ENCODE assay signal across 34 cellular contexts in the genomic region with DNA sequence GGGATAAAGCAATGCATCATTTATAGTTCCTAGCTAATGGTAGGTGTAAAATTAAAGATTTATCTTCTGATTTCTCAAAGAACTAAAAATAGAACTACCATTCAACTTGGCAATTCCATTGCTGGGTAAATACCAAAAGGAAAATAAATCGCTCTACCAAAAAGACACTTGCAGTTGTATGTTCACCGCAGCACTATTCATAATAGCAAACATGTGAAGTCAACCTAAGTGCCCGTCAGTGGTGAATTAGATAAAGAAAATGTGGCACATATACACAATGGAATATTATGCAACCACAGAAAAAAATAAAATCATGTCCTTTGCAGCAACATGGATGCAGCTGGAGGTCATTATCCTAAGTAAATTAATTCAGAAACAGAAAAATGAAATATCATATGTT.
"Had no signal": no experiment of that assay in that cellular context is flagged by ENCODE, and none has a peak within 500 bp of the region (broad histone marks: within the 10 kb centered on the region; RNA-seq: fewer than 3 reads in every experiment).

No MANE protein-coding gene starts in this region.

- H3K27ac ChIP-seq: body of pancreas, brain microvascular endothelial cell, breast epithelium, VCaP had no signal

- H3K4me3 Mint-ChIP-seq: activated B cell treated with CpG ODN at 0.5 μM for 24 hours; activated CD4-positive, alpha-beta memory T cell treated with anti-CD3 and anti-CD28 coated beads for 36 hours; activated CD4-positive, alpha-beta T cell treated with anti-CD3 and anti-CD28 coated beads, Interleukin-2, amount 10 ng/mL, durations not matched to agents 7 days and 5 days; activated CD8-positive, alpha-beta memory T cell treated with anti-CD3 and anti-CD28 coated beads, Interleukin-2, amount 10 ng/mL, durations not matched to agents 7 days and 5 days; activated CD8-positive, alpha-beta T cell treated with anti-CD3 and anti-CD28 coated beads, Interleukin-2, amount 10 ng/mL, durations not matched to agents 7 days and 5 days; activated naive CD4-positive, alpha-beta T cell treated with anti-CD3 and anti-CD28 coated beads, Interleukin-2, amount 10 ng/mL, durations not matched to agents 7 days and 5 days; activated naive CD4-positive, alpha-beta T cell treated with anti-CD3 and anti-CD28 coated beads, Interleukin-2, amount 50 U/mL, for 24 hours; activated naive CD8-positive, alpha-beta T cell; activated naive CD8-positive, alpha-beta T cell treated with anti-CD3 and anti-CD28 coated beads, Interleukin-2, amount 10 ng/mL, durations not matched to agents 7 days and 5 days; activated naive CD8-positive, alpha-beta T cell treated with anti-CD3 and anti-CD28 coated beads, Interleukin-2, amount 50 U/mL, for 24 hours; activated T-cell treated with anti-CD3 and anti-CD28 coated beads, Interleukin-2, amount 50 U/mL, for 24 hours; T-helper 1 cell treated with Interleukin-12 subunit alpha and Interleukin-12 subunit beta and Interleukin-4 antibody, amounts not matched to agents 30 μg/mL and 1 μg/mL, for 36 hours; T-helper 2 cell treated with Interferon-gamma antibody and Interleukin-4, amounts not matched to agents 5 μg/mL and 100 μg/mL, for 36 hours had no signal

- H3K4me1 ChIP-seq: body of pancreas, breast epithelium had no signal

- FAIRE-seq: TTC549 had no signal

- H3K4me3 ChIP-seq: ascending aorta, body of pancreas, breast epithelium had no signal

- H3K36me3 ChIP-seq: ascending aorta, brain microvascular endothelial cell, breast epithelium had no signal

- H3K9me3 ChIP-seq: ascending aorta, body of pancreas, breast epithelium had no signal

- H3K36me3 Mint-ChIP-seq: activated CD4-positive, alpha-beta memory T cell treated with anti-CD3 and anti-CD28 coated beads for 36 hours; activated CD8-positive, alpha-beta memory T cell treated with anti-CD3 and anti-CD28 coated beads, Interleukin-2, amount 10 ng/mL, durations not matched to agents 7 days and 5 days; activated naive CD4-positive, alpha-beta T cell treated with anti-CD3 and anti-CD28 coated beads, Interleukin-2, amount 10 ng/mL, durations not matched to agents 7 days and 5 days; activated naive CD4-positive, alpha-beta T cell treated with anti-CD3 and anti-CD28 coated beads, Interleukin-2, amount 50 U/mL, for 24 hours; activated naive CD8-positive, alpha-beta T cell; activated naive CD8-positive, alpha-beta T cell treated with anti-CD3 and anti-CD28 coated beads, Interleukin-2, amount 10 ng/mL, durations not matched to agents 7 days and 5 days had no signal

- H3K27ac Mint-ChIP-seq: activated B cell treated with CpG ODN at 0.5 μM for 24 hours; activated CD4-positive, alpha-beta memory T cell treated with anti-CD3 and anti-CD28 coated beads for 36 hours; activated CD4-positive, alpha-beta T cell treated with anti-CD3 and anti-CD28 coated beads, Interleukin-2, amount 10 ng/mL, durations not matched to agents 7 days and 5 days; activated CD8-positive, alpha-beta memory T cell treated with anti-CD3 and anti-CD28 coated beads, Interleukin-2, amount 10 ng/mL, durations not matched to agents 7 days and 5 days; activated CD8-positive, alpha-beta T cell treated with anti-CD3 and anti-CD28 coated beads, Interleukin-2, amount 10 ng/mL, durations not matched to agents 7 days and 5 days; activated naive CD4-positive, alpha-beta T cell treated with anti-CD3 and anti-CD28 coated beads, Interleukin-2, amount 10 ng/mL, durations not matched to agents 7 days and 5 days; activated naive CD4-positive, alpha-beta T cell treated with anti-CD3 and anti-CD28 coated beads, Interleukin-2, amount 50 U/mL, for 24 hours; activated naive CD8-positive, alpha-beta T cell; activated naive CD8-positive, alpha-beta T cell treated with anti-CD3 and anti-CD28 coated beads, Interleukin-2, amount 10 ng/mL, durations not matched to agents 7 days and 5 days; activated naive CD8-positive, alpha-beta T cell treated with anti-CD3 and anti-CD28 coated beads, Interleukin-2, amount 50 U/mL, for 24 hours; activated T-cell treated with anti-CD3 and anti-CD28 coated beads, Interleukin-2, amount 50 U/mL, for 24 hours; activated T-helper 2 cell treated with anti-CD3 and anti-CD28 coated beads, Interferon-gamma antibody, Interleukin-2, Interleukin-4, amounts not matched to agents 10 μg/mL and 5 μg/mL and 100 μg/mL, durations not matched to agents 14 hours and 24 hours and 36 hours; T-helper 1 cell treated with Interleukin-12 subunit alpha and Interleukin-12 subunit beta and Interleukin-4 antibody, amounts not matched to agents 30 μg/mL and 1 μg/mL, for 36 hours; T-helper 2 cell treated with Interferon-gamma antibody and Interleukin-4, amounts not matched to agents 5 μg/mL and 100 μg/mL, for 36 hours had no signal

- H3K27me3 ChIP-seq: ascending aorta, body of pancreas, brain microvascular endothelial cell, breast epithelium had no signal

- DNase-seq: activated B cell treated with CpG ODN at 0.5 μM for 24 hours; activated CD4-positive, alpha-beta memory T cell treated with anti-CD3 and anti-CD28 coated beads for 36 hours; activated CD4-positive, alpha-beta T cell treated with anti-CD3 and anti-CD28 coated beads for 4 hours; activated CD4-positive, alpha-beta T cell treated with anti-CD3 and anti-CD28 coated beads, Interleukin-2, amount 10 ng/mL, durations not matched to agents 7 days and 5 days; activated CD4-positive, CD25-positive, alpha-beta regulatory T cell treated with anti-CD3 and anti-CD28 coated beads, Interleukin-2, amount 50 U/mL, for 72 hours; activated CD8-positive, alpha-beta memory T cell treated with anti-CD3 and anti-CD28 coated beads for 24 hours; activated CD8-positive, alpha-beta memory T cell treated with anti-CD3 and anti-CD28 coated beads, Interleukin-2, amount 10 ng/mL, durations not matched to agents 7 days and 5 days; activated CD8-positive, alpha-beta memory T cell treated with anti-CD3 and anti-CD28 coated beads, Interleukin-2, amount 50 U/mL, for 48 hours; activated CD8-positive, alpha-beta T cell treated with anti-CD3 and anti-CD28 coated beads, Interleukin-2, amount 10 ng/mL, durations not matched to agents 7 days and 5 days; activated effector memory CD4-positive, alpha-beta T cell treated with Interleukin-2 at 50 U/mL for 16 hours; activated gamma-delta T cell; activated naive CD4-positive, alpha-beta T cell treated with anti-CD3 and anti-CD28 coated beads, Interleukin-2, amount 10 ng/mL, durations not matched to agents 7 days and 5 days; activated naive CD4-positive, alpha-beta T cell treated with Interleukin-2 at 50 U/mL for 16 hours; activated naive CD8-positive, alpha-beta T cell treated with anti-CD3 and anti-CD28 coated beads, Interleukin-2, amount 10 ng/mL, durations not matched to agents 7 days and 5 days; activated naive CD8-positive, alpha-beta T cell treated with anti-CD3 and anti-CD28 coated beads, Interleukin-2, amount 50 U/mL, for 24 hours; activated T-cell treated with anti-CD3 and anti-CD28 coated beads, Interleukin-2, amount 50 U/mL, for 24 hours; activated T-cell treated with anti-CD3 and anti-CD28 coated beads, Interleukin-2, amount 50 U/mL, for 48 hours; amygdala; anterior cingulate cortex; body of pancreas; brain microvascular endothelial cell; central memory CD4-positive, alpha-beta T cell; T-helper 1 cell; T-helper 2 cell; T-helper 9 cell had no signal

- H3K9me3 Mint-ChIP-seq: activated B cell treated with CpG ODN at 0.5 μM for 24 hours; activated CD4-positive, alpha-beta memory T cell treated with anti-CD3 and anti-CD28 coated beads for 36 hours; activated CD4-positive, alpha-beta T cell treated with anti-CD3 and anti-CD28 coated beads, Interleukin-2, amount 10 ng/mL, durations not matched to agents 7 days and 5 days; activated naive CD4-positive, alpha-beta T cell treated with anti-CD3 and anti-CD28 coated beads, Interleukin-2, amount 10 ng/mL, durations not matched to agents 7 days and 5 days; activated naive CD4-positive, alpha-beta T cell treated with anti-CD3 and anti-CD28 coated beads, Interleukin-2, amount 50 U/mL, for 24 hours; activated naive CD8-positive, alpha-beta T cell treated with anti-CD3 and anti-CD28 coated beads, Interleukin-2, amount 10 ng/mL, durations not matched to agents 7 days and 5 days; activated naive CD8-positive, alpha-beta T cell treated with anti-CD3 and anti-CD28 coated beads, Interleukin-2, amount 50 U/mL, for 24 hours; activated T-cell treated with anti-CD3 and anti-CD28 coated beads, Interleukin-2, amount 50 U/mL, for 24 hours; activated T-helper 2 cell treated with anti-CD3 and anti-CD28 coated beads, Interferon-gamma antibody, Interleukin-2, Interleukin-4, amounts not matched to agents 10 μg/mL and 5 μg/mL and 100 μg/mL, durations not matched to agents 14 hours and 24 hours and 36 hours; T-helper 1 cell treated with Interleukin-12 subunit alpha and Interleukin-12 subunit beta and Interleukin-4 antibody, amounts not matched to agents 30 μg/mL and 1 μg/mL, for 36 hours; T-helper 2 cell treated with Interferon-gamma antibody and Interleukin-4, amounts not matched to agents 5 μg/mL and 100 μg/mL, for 36 hours had no signal

- ATAC-seq: activated CD8-positive, alpha-beta memory T cell treated with anti-CD3 and anti-CD28 coated beads, Interleukin-2, amount 10 ng/mL, durations not matched to agents 7 days and 5 days; activated CD8-positive, alpha-beta T cell treated with anti-CD3 and anti-CD28 coated beads, Interleukin-2, amount 10 ng/mL, durations not matched to agents 7 days and 5 days; activated naive CD8-positive, alpha-beta T cell treated with anti-CD3 and anti-CD28 coated beads, Interleukin-2, amount 50 U/mL, for 24 hours; body of pancreas had no signal

- H3K4me1 Mint-ChIP-seq: activated B cell treated with CpG ODN at 0.5 μM for 24 hours; activated CD4-positive, alpha-beta T cell treated with anti-CD3 and anti-CD28 coated beads, Interleukin-2, amount 10 ng/mL, durations not matched to agents 7 days and 5 days; activated CD8-positive, alpha-beta memory T cell treated with anti-CD3 and anti-CD28 coated beads, Interleukin-2, amount 10 ng/mL, durations not matched to agents 7 days and 5 days; activated naive CD4-positive, alpha-beta T cell treated with anti-CD3 and anti-CD28 coated beads, Interleukin-2, amount 10 ng/mL, durations not matched to agents 7 days and 5 days; activated naive CD4-positive, alpha-beta T cell treated with anti-CD3 and anti-CD28 coated beads, Interleukin-2, amount 50 U/mL, for 24 hours; activated naive CD8-positive, alpha-beta T cell treated with anti-CD3 and anti-CD28 coated beads, Interleukin-2, amount 10 ng/mL, durations not matched to agents 7 days and 5 days; activated naive CD8-positive, alpha-beta T cell treated with anti-CD3 and anti-CD28 coated beads, Interleukin-2, amount 50 U/mL, for 24 hours had no signal
